1 cellular context compared by ENCODE assay signal in genomic region chr16:8673611-8674412, GRCh38.
TF ChIP-seq lines count a peak whose summit lies in the region.

No MANE protein-coding gene starts in this region.

TF ChIP-seq in HEK293, 187 proteins besides CTCF, POLR2A, EP300 and RAD21 (continued from another document):
- peak; percentile 66 for TF ChIP-seq IKZF3 (tag by site-specific recombination; IDR thresholded peaks at IDR 0.05)
- TF ChIP-seq ZNF239 (tag by site-specific recombination; IDR thresholded peaks at IDR 0.05) = no peak
- TF ChIP-seq ZNF473 (tag by site-specific recombination; IDR thresholded peaks at IDR 0.05) = no peak
- TF ChIP-seq ZNF747 (tag by site-specific recombination; IDR thresholded peaks at IDR 0.05) = no peak
- TF ChIP-seq, protein P1, sequence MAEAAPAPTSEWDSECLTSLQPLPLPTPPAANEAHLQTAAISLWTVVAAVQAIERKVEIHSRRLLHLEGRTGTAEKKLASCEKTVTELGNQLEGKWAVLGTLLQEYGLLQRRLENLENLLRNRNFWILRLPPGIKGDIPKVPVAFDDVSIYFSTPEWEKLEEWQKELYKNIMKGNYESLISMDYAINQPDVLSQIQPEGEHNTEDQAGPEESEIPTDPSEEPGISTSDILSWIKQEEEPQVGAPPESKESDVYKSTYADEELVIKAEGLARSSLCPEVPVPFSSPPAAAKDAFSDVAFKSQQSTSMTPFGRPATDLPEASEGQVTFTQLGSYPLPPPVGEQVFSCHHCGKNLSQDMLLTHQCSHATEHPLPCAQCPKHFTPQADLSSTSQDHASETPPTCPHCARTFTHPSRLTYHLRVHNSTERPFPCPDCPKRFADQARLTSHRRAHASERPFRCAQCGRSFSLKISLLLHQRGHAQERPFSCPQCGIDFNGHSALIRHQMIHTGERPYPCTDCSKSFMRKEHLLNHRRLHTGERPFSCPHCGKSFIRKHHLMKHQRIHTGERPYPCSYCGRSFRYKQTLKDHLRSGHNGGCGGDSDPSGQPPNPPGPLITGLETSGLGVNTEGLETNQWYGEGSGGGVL (tag by site-specific recombination; IDR thresholded peaks at IDR 0.05) = 0 out of 2 replicates have a peak, but pooled peaks have one; percentile 31
- TF ChIP-seq ZNF629 (tag by site-specific recombination; IDR thresholded peaks at IDR 0.05) = no peak
- TF ChIP-seq ZSCAN16 (tag by site-specific recombination; IDR thresholded peaks at IDR 0.05) = no peak
- TF ChIP-seq, protein P2, sequence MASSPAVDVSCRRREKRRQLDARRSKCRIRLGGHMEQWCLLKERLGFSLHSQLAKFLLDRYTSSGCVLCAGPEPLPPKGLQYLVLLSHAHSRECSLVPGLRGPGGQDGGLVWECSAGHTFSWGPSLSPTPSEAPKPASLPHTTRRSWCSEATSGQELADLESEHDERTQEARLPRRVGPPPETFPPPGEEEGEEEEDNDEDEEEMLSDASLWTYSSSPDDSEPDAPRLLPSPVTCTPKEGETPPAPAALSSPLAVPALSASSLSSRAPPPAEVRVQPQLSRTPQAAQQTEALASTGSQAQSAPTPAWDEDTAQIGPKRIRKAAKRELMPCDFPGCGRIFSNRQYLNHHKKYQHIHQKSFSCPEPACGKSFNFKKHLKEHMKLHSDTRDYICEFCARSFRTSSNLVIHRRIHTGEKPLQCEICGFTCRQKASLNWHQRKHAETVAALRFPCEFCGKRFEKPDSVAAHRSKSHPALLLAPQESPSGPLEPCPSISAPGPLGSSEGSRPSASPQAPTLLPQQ (tag by site-specific recombination; IDR thresholded peaks at IDR 0.05) = peak; percentile 89
- TF ChIP-seq ZNF350 (tag by site-specific recombination; IDR thresholded peaks at IDR 0.05) = no peak
- no peak for TF ChIP-seq PRDM6 (tag by site-specific recombination; IDR thresholded peaks at IDR 0.05)
- no peak for TF ChIP-seq KLF7 (tag by site-specific recombination; IDR thresholded peaks at IDR 0.05; ENCODE audit: borderline replicate concordance)
- no peak for TF ChIP-seq RBAK (tag by site-specific recombination; IDR thresholded peaks at IDR 0.05)
- peak; percentile 82 for TF ChIP-seq ZBTB17 (tag by site-specific recombination; IDR thresholded peaks at IDR 0.05)
- peak; percentile 50; the same call in 1 of the 2 replicates for TF ChIP-seq ZNF335 (tag by site-specific recombination; conservative IDR thresholded peaks at IDR 0.05)
- TF ChIP-seq, protein P3, sequence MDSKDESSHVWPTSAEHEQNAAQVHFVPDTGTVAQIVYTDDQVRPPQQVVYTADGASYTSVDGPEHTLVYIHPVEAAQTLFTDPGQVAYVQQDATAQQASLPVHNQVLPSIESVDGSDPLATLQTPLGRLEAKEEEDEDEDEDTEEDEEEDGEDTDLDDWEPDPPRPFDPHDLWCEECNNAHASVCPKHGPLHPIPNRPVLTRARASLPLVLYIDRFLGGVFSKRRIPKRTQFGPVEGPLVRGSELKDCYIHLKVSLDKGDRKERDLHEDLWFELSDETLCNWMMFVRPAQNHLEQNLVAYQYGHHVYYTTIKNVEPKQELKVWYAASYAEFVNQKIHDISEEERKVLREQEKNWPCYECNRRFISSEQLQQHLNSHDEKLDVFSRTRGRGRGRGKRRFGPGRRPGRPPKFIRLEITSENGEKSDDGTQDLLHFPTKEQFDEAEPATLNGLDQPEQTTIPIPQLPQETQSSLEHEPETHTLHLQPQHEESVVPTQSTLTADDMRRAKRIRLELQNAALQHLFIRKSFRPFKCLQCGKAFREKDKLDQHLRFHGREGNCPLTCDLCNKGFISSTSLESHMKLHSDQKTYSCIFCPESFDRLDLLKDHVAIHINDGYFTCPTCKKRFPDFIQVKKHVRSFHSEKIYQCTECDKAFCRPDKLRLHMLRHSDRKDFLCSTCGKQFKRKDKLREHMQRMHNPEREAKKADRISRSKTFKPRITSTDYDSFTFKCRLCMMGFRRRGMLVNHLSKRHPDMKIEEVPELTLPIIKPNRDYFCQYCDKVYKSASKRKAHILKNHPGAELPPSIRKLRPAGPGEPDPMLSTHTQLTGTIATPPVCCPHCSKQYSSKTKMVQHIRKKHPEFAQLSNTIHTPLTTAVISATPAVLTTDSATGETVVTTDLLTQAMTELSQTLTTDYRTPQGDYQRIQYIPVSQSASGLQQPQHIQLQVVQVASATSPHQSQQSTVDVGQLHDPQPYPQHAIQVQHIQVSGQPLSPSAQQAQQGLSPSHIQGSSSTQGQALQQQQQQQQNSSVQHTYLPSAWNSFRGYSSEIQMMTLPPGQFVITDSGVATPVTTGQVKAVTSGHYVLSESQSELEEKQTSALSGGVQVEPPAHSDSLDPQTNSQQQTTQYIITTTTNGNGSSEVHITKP (tag by site-specific recombination; IDR thresholded peaks at IDR 0.05) = no peak
- no peak for TF ChIP-seq ZNF302 (tag by site-specific recombination; IDR thresholded peaks at IDR 0.05; ENCODE audit: low read depth)
